11 cellular contexts compared by ENCODE assay signal in genomic region chr6:47303861-47304260, GRCh38.
"Had no signal": no experiment of that assay in that cellular context is flagged by ENCODE, and none has a peak within 500 bp of the region (broad histone marks: within the 10 kb centered on the region; RNA-seq: fewer than 3 reads in every experiment).

No MANE protein-coding gene starts in this region.

- H3K36me3 ChIP-seq: ascending aorta, tibial nerve, vagina had no signal

- H3K27me3 ChIP-seq: ascending aorta, vagina had no signal

- ATAC-seq: left lobe of liver, WTC11 had no signal

- DNase-seq: activated CD4-positive, alpha-beta T cell treated with anti-CD3 and anti-CD28 coated beads, Interleukin-2, amount 50 U/mL, for 48 hours; activated gamma-delta T cell; foreskin melanocyte; stimulated activated CD8-positive, alpha-beta memory T cell treated with anti-CD3 and anti-CD28 coated beads, Interleukin-4, amount 100 ng/mL, for 48 hours; stimulated activated naive CD4-positive, alpha-beta T cell had no signal

- H3K9me3 ChIP-seq: ascending aorta, tibial nerve, vagina had no signal

- H3K4me3 ChIP-seq: ascending aorta, lung, tibial nerve, vagina had no signal

- H3K27ac ChIP-seq: ascending aorta, tibial nerve, vagina had no signal
